ENCODE assay signal across 12 cellular contexts in the genomic region with DNA sequence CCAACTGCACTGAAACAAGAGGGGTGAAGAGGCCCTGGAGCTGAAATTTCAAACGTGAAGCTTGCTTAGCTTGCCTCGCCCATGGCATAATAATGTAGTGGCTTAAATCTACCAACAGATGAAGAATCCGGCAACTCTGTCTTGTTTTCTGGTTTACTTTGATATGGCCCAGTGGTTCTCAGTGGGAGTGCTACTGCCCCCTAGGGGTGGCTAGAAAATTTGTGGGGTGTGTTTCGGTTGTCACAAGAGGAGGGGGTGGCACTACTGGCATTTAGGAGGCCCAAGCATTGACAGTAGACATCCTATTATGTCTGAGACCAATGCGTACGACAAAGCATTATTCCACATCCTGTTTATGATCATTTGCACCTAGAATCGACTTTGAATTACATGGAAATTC. TPM values are rescaled to one million over a fixed set of nuclear protein-coding genes. Genes with fewer than 3 reads are reported as not detected.
DNase-seq lines count a peak whose midpoint lies in the region; ATAC-seq and TF ChIP-seq lines count a peak whose summit lies in the region.
"Had no signal": no experiment of that assay in that cellular context is flagged by ENCODE, and none has a peak within 500 bp of the region (broad histone marks: within the 10 kb centered on the region; RNA-seq: fewer than 3 reads in every experiment).

No MANE protein-coding gene starts in this region.

- H3K4me1 ChIP-seq in OCI-LY3 (ENCODE audit: low read length) = no peaks in the 10 kb centered on the region
- H3K4me1 ChIP-seq in gastroesophageal sphincter = peaks cover 0 to 1% (median 0%) of the 10 kb centered on the region in 3 donors
- no peaks in the 10 kb centered on the region for H3K4me1 ChIP-seq in uterus
- H3K4me1 ChIP-seq: gastrocnemius medialis had no signal

- no peak for TF ChIP-seq EP300 in gastroesophageal sphincter (IDR thresholded peaks at IDR 0.05)

- TF ChIP-seq CTCF in OCI-LY3 (IDR thresholded peaks at IDR 0.05; ENCODE audit: low read depth, low read length) (peak; percentile 28), fibroblast of pulmonary artery (IDR thresholded peaks at IDR 0.05; ENCODE audit: low read length, missing control alignments) (peak; percentile 9), gastroesophageal sphincter (IDR thresholded peaks at IDR 0.05) (no peak), uterus (IDR thresholded peaks at IDR 0.05) (no peak)

- H2AFZ ChIP-seq in OCI-LY3 (ENCODE audit: low read depth, low read length) = no peak overlapping the region

- DNase-seq in stimulated activated CD4-positive, alpha-beta T cell treated with anti-CD3 and anti-CD28 coated beads, Interleukin-15, amount 100 ng/mL, for 24 hours = peak; percentile 2
- no peak for DNase-seq in stimulated activated CD4-positive, alpha-beta T cell treated with anti-CD3 and anti-CD28 coated beads, Interleukin-1b, Interleukin-23, amount 100 ng/mL, for 48 hours
- DNase-seq in fibroblast of pulmonary artery (ENCODE audit: low read depth) (peak; percentile 1), uterus (no peak)
- no peak for DNase-seq in activated effector memory CD4-positive, alpha-beta T cell treated with Interleukin-2 at 50 U/mL for 16 hours
- DNase-seq: gastrocnemius medialis; SIG-M5; stimulated activated naive CD8-positive, alpha-beta T cell treated with anti-CD3 and anti-CD28 coated beads, Interleukin-15, Interleukin-2, amounts not matched to agents 100 U/mL and 50 U/mL, for 24 hours had no signal

- no peaks in the 10 kb centered on the region for H3K9me3 ChIP-seq in OCI-LY3 (ENCODE audit: insufficient read depth, low read length)
- H3K9me3 ChIP-seq in gastroesophageal sphincter = no peaks in the 10 kb centered on the region
- H3K9me3 ChIP-seq in uterus = no peaks in the 10 kb centered on the region
- H3K9me3 ChIP-seq: gastrocnemius medialis had no signal

- intact Hi-C loops in uterus (cut with DNase I; ENCODE audit: low total_unique reads) = no loop called here

- H3K27me3 ChIP-seq in OCI-LY3 (ENCODE audit: low read depth, low read length) (no peaks in the 10 kb centered on the region), gastroesophageal sphincter (no peaks in the 10 kb centered on the region), uterus (no peaks in the 10 kb centered on the region)
- H3K27me3 ChIP-seq: gastrocnemius medialis had no signal

- no peaks in the 10 kb centered on the region for H3K36me3 ChIP-seq in OCI-LY3 (replicated peaks; ENCODE audit: low read depth, low read length)
- no peaks in the 10 kb centered on the region for H3K36me3 ChIP-seq in gastroesophageal sphincter
- no peaks in the 10 kb centered on the region for H3K36me3 ChIP-seq in uterus
- H3K36me3 ChIP-seq: gastrocnemius medialis had no signal

- TF ChIP-seq POLR2A in gastroesophageal sphincter (IDR thresholded peaks at IDR 0.05) (no peak), uterus (IDR thresholded peaks at IDR 0.05) (no peak)

- no peak overlapping the region for H3K4me2 ChIP-seq in OCI-LY3 (ENCODE audit: low read length)

- no peaks in the 10 kb centered on the region for H3K79me2 ChIP-seq in OCI-LY3 (ENCODE audit: low read length)

- 83 to 89% methylated on average over 5 of the region's 7 CpGs for WGBS in gastroesophageal sphincter (ENCODE audit: low coverage in 1 of 2), 2 donors

- H3K9ac ChIP-seq in OCI-LY3 (ENCODE audit: low read length) = no peak overlapping the region

- H4K20me1 ChIP-seq in OCI-LY3 (ENCODE audit: insufficient read depth, low read length) = no peaks in the 10 kb centered on the region

- no peak overlapping the region for H3K27ac ChIP-seq in OCI-LY3 (ENCODE audit: low read length)
- no peak overlapping the region for H3K27ac ChIP-seq in gastroesophageal sphincter
- no peak overlapping the region for H3K27ac ChIP-seq in uterus
- H3K27ac ChIP-seq: gastrocnemius medialis had no signal

- no peak for ATAC-seq in gastroesophageal sphincter
- ATAC-seq in HG03039 (IDR thresholded peaks at IDR 0.05; ENCODE audit: unreplicated experiment) = no peak
- ATAC-seq: gastrocnemius medialis; stimulated activated naive CD8-positive, alpha-beta T cell treated with anti-CD3 and anti-CD28 coated beads, Interleukin-15, Interleukin-2, amounts not matched to agents 100 U/mL and 50 U/mL, for 24 hours had no signal

- no peak overlapping the region for H3K4me3 ChIP-seq in OCI-LY3 (ENCODE audit: low read length)
- H3K4me3 ChIP-seq in fibroblast of pulmonary artery (replicated peaks; ENCODE audit: low read depth, low read length) = no peak overlapping the region
- no peak overlapping the region for H3K4me3 ChIP-seq in gastroesophageal sphincter
- H3K4me3 ChIP-seq in uterus = no peak overlapping the region
- H3K4me3 ChIP-seq: gastrocnemius medialis had no signal

RNA-seq across cellular contexts. Expression of a gene that starts 51.9 kb away (rescaled TPM):
- total RNA-seq in gastroesophageal sphincter (not detected), uterus (not detected)
- total RNA-seq: activated CD8-positive, alpha-beta memory T cell treated with anti-CD3 and anti-CD28 coated beads for 36 hours had no signal

Comparison
In these comparisons a context has a peak if more than half of its experiments do, and no peak if none do; other contexts are left out.
1. DNase-seq: peak in stimulated activated CD4-positive, alpha-beta T cell treated with anti-CD3 and anti-CD28 coated beads, Interleukin-15, amount 100 ng/mL, for 24 hours (single experiment) and fibroblast of pulmonary artery (single experiment); none in stimulated activated CD4-positive, alpha-beta T cell treated with anti-CD3 and anti-CD28 coated beads, Interleukin-1b, Interleukin-23, amount 100 ng/mL, for 48 hours (single experiment), uterus (0 of 2) and activated effector memory CD4-positive, alpha-beta T cell treated with Interleukin-2 at 50 U/mL for 16 hours (single experiment).
2. CTCF ChIP-seq: peak in OCI-LY3 (single experiment) and fibroblast of pulmonary artery (single experiment); none in gastroesophageal sphincter (0 of 4) and uterus (0 of 4).